ENCODE assay signal across 6 cellular contexts in the genomic region with DNA sequence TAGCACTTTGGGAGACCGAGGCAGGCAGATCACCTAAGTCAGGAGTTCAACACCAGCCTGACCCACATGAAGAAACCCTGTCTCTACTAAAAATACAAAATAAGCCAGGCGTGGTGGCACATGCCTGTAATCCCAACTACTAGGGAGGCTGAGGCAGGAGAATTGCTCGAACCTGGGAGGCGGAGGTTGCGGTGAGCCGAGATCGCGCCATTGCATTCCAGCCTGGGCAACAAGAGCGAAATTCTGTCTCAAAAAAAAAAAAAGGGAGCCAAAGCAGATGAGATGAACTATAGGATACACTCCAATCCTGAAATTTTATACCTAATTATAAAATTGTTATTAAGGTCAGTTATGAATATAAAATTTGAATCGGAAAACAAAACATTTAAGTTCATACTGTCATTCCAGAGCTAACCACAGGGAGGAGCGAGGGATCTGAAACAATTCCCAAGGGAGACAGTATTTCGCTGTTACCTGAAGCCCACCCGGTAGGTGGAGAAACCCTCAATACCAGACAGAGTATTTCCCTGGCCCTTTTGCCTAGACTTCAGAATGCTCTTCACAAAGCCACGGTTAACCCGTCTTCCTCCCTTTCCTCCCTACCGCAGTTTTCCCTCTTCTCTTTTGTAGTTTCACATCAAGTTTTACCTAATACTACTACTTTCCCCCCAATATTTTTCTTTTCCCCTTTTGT.
DNase-seq lines count a peak whose midpoint lies in the region; ATAC-seq and TF ChIP-seq lines count a peak whose summit lies in the region.

No MANE protein-coding gene starts in this region.

- no peaks in the 10 kb centered on the region for H3K9me3 ChIP-seq in duodenal mucosa (ENCODE audit: control insufficient read depth in 1 of 2, low read length in 2 of 2)

- H3K9ac ChIP-seq in duodenal mucosa (ENCODE audit: low read depth in 1 of 2, low read length in 2 of 2), result peak overlapping the region; percentile 71 to 79

- peak overlapping the region; percentile 91 to 92 for H3K4me3 ChIP-seq in duodenal mucosa (ENCODE audit: low read depth in 1 of 2, low read length in 2 of 2)

- H3K4me1 ChIP-seq in duodenal mucosa (ENCODE audit: control insufficient read depth in 1 of 2, insufficient read depth in 2 of 2, low read length in 2 of 2), result peaks cover 5 to 15% of the 10 kb centered on the region in 2 donors

- no peak overlapping the region for H3K27ac ChIP-seq in duodenal mucosa (ENCODE audit: low read depth, low read length)

- ATAC-seq in GM19023 (IDR thresholded peaks at IDR 0.05; ENCODE audit: unreplicated experiment) (no peak), HG03025 (IDR thresholded peaks at IDR 0.05; ENCODE audit: low FRiP score, unreplicated experiment) (no peak)

- DNase-seq in GM13977 (ENCODE audit: low spot score), result no peak
- peak; percentile 21 for DNase-seq in NCI-H446 treated with DMSO at 0.1 percent for 48 hours (lab: John Stamatoyannopoulos, UW)
- DNase-seq in pons (ENCODE audit: low spot score), result peak; percentile 20

- TF ChIP-seq CTCF in GM13977 (IDR thresholded peaks at IDR 0.05; ENCODE audit: extremely low read depth, insufficient read depth, missing control alignments), result peak; percentile 16

- no peaks in the 10 kb centered on the region for H3K36me3 ChIP-seq in duodenal mucosa (ENCODE audit: control insufficient read depth in 1 of 2, insufficient read depth in 2 of 2, low read length in 2 of 2)

- in situ Hi-C loops in GM13977 (cut with MboI; ENCODE audit: low pct_unique_long_range_greater_than_20kb, low sequenced_read_pairs, unreplicated experiment), result no loop called here

- H3K27me3 ChIP-seq in duodenal mucosa (ENCODE audit: control insufficient read depth in 1 of 2, insufficient read depth in 2 of 2, low read length in 2 of 2), result no peaks in the 10 kb centered on the region
